ENCODE assay signal across 24 cellular contexts in the genomic region with DNA sequence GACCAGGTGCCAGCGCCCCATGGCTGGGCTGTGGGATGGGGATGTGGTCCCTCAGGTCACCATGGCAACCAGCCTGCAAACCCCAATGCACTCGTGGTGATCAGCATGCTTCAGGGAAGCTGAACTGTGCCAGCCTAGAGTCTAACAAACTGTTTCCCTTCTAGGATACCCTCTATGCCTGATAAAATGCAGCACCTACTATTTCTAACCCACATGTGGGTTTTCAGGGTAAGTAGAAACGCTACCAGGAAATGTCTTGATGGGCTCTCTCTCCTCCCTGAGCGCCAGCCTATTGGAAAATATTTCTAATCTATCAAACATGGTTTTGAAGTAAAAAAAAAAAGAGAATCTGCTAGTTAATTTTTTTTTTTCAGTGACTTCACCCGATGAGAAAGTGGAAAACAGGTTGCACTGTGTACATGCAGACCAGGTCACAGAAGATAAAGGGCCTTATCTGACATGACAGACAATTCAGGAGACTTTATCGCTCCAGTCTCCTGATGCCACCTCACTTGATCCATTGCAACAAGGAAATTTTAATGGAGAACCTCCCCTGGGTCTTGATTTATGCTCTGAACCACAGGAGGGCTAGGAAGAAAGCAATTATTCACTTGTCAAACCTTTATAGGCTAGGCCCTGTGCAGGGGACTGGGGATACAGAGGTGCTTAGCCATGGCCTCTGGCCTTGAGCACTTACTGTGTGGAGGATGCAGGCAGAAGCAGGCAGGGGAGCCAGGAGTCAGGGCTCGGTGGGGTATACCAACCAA.
"Had no signal": no experiment of that assay in that cellular context is flagged by ENCODE, and none has a peak within 500 bp of the region (broad histone marks: within the 10 kb centered on the region; RNA-seq: fewer than 3 reads in every experiment).

No MANE protein-coding gene starts in this region.

- H3K4me1 ChIP-seq: ascending aorta, foreskin keratinocyte, sigmoid colon, tibial artery had no signal

- H3K4me2 ChIP-seq: hepatocyte had no signal

- ATAC-seq: foreskin keratinocyte, left ventricle myocardium superior, natural killer cell had no signal

- H3K9me3 Mint-ChIP-seq: activated CD4-positive, alpha-beta memory T cell treated with anti-CD3 and anti-CD28 coated beads, Interleukin-2, amount 10 ng/mL, durations not matched to agents 7 days and 5 days; activated CD4-positive, alpha-beta T cell treated with anti-CD3 and anti-CD28 coated beads, Interleukin-2, amount 10 ng/mL, durations not matched to agents 24 days and 14 days; dendritic cell treated with granulocyte-macrophage colony-stimulating factor and Interleukin-4, amounts not matched to agents 40 ng/mL and 50 ng/mL, for 4 days; natural killer cell; stimulated activated naive CD8-positive, alpha-beta T cell treated with anti-CD3 and anti-CD28 coated beads, Interleukin-15, Interleukin-2, amounts not matched to agents 100 ng/mL and 50 ng/mL, for 24 hours had no signal

- DNase-seq: activated CD4-positive, alpha-beta memory T cell treated with anti-CD3 and anti-CD28 coated beads, Interleukin-2, amount 10 ng/mL, durations not matched to agents 7 days and 5 days; activated CD4-positive, alpha-beta T cell treated with anti-CD3 and anti-CD28 coated beads, Interleukin-2, amount 10 ng/mL, durations not matched to agents 24 days and 14 days; activated CD4-positive, CD25-positive, alpha-beta regulatory T cell; activated effector memory CD4-positive, alpha-beta T cell treated with anti-CD3 and anti-CD28 coated beads, Interleukin-2, amount 50 U/mL, for 16 hours; activated naive CD4-positive, alpha-beta T cell treated with anti-CD3 and anti-CD28 coated beads, Interleukin-2, amount 50 U/mL, for 16 hours; activated T-cell treated with anti-CD3 and anti-CD28 coated beads, Interleukin-2, amount 50 U/mL, for 48 hours; brain microvascular endothelial cell; caudate nucleus; effector CD4-positive, alpha-beta T cell; foreskin keratinocyte; glutamatergic neuron; kidney glomerular epithelial cell; left ventricle myocardium superior; mammary epithelial cell; midbrain; natural killer cell; sigmoid colon; stimulated activated CD4-positive, alpha-beta T cell treated with anti-CD3 and anti-CD28 coated beads, Interleukin-4, amount 100 ng/mL, for 24 hours; T-helper 1 cell; tibial artery had no signal

- H3K27ac ChIP-seq: ascending aorta, brain microvascular endothelial cell, foreskin keratinocyte, hepatocyte, sigmoid colon, tibial artery had no signal

- H3K4me3 Mint-ChIP-seq: activated CD4-positive, alpha-beta memory T cell treated with anti-CD3 and anti-CD28 coated beads, Interleukin-2, amount 10 ng/mL, durations not matched to agents 7 days and 5 days; activated CD4-positive, alpha-beta T cell treated with anti-CD3 and anti-CD28 coated beads, Interleukin-2, amount 10 ng/mL, durations not matched to agents 24 days and 14 days; dendritic cell treated with granulocyte-macrophage colony-stimulating factor and Interleukin-4, amounts not matched to agents 40 ng/mL and 50 ng/mL, for 4 days; natural killer cell; stimulated activated naive CD8-positive, alpha-beta T cell treated with anti-CD3 and anti-CD28 coated beads, Interleukin-15, Interleukin-2, amounts not matched to agents 100 ng/mL and 50 ng/mL, for 24 hours had no signal

- H3K27ac Mint-ChIP-seq: activated CD4-positive, alpha-beta memory T cell treated with anti-CD3 and anti-CD28 coated beads, Interleukin-2, amount 10 ng/mL, durations not matched to agents 7 days and 5 days; activated CD4-positive, alpha-beta T cell treated with anti-CD3 and anti-CD28 coated beads, Interleukin-2, amount 10 ng/mL, durations not matched to agents 24 days and 14 days; dendritic cell treated with granulocyte-macrophage colony-stimulating factor and Interleukin-4, amounts not matched to agents 40 ng/mL and 50 ng/mL, for 4 days; natural killer cell; stimulated activated naive CD8-positive, alpha-beta T cell treated with anti-CD3 and anti-CD28 coated beads, Interleukin-15, Interleukin-2, amounts not matched to agents 100 ng/mL and 50 ng/mL, for 24 hours had no signal

- H3K4me1 Mint-ChIP-seq: activated CD4-positive, alpha-beta T cell treated with anti-CD3 and anti-CD28 coated beads, Interleukin-2, amount 10 ng/mL, durations not matched to agents 24 days and 14 days; natural killer cell had no signal

- H3K27me3 ChIP-seq: ascending aorta, brain microvascular endothelial cell, sigmoid colon had no signal

- H3K4me3 ChIP-seq: ascending aorta, hepatocyte, sigmoid colon, tibial artery had no signal

- H3K36me3 Mint-ChIP-seq: natural killer cell had no signal

- H3K36me3 ChIP-seq: ascending aorta, brain microvascular endothelial cell, sigmoid colon, tibial artery had no signal

- H3K79me2 ChIP-seq: hepatocyte had no signal

- H2AFZ ChIP-seq: hepatocyte had no signal
